ENCODE assay signal across 8 cellular contexts in the genomic region with DNA sequence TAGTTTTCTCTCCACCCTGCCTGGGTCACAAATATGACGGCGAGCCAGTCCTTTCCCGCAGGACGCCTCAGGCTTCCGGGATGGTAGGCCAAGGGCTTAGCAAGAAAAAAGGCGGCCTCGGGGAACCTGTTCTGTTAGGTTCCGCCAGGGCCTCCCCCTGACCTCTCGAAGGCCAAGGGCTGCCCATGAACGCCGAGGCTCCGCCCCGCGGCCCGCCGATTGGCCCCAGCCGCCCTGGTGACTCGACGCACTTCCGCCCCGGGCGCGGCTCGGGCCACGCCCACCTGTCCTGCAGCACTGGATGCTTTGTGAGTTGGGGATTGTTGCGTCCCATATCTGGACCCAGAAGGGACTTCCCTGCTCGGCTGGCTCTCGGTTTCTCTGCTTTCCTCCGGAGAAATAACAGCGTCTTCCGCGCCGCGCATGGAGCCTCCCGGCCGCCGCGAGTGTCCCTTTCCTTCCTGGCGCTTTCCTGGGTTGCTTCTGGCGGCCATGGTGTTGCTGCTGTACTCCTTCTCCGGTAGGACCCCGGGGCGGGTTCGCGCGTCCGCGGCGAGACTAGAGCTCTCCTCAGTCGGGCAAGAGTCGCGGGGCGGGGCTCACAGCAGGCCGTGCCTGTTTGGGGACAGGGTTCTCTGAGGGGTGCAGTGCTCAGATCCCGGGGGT. TPM values are rescaled to one million over a fixed set of nuclear protein-coding genes. Genes with fewer than 3 reads are reported as not detected.
DNase-seq lines count a peak whose midpoint lies in the region; ATAC-seq and TF ChIP-seq lines count a peak whose summit lies in the region.

A gene (plus strand): TSS at position 265 of the 666 bp plus-strand sequence. CDS start 159 bp downstream, at position 424.

- under 1% methylated on average over 55 of the region's 55 CpGs for WGBS in liver

- peaks cover 5 to 37% (median 28%) of the 10 kb centered on the region in 4 donors for H3K4me1 ChIP-seq in liver (ENCODE audit: control insufficient read depth in 4 of 4, insufficient read depth in 4 of 4, low read length in 3 of 4)

- H3K27ac ChIP-seq in C4-2B (peak within 1 kb of the TSS; percentile 89), liver (ENCODE audit: low read depth in 1 of 2, low read length in 2 of 2) (peak within 1 kb of the TSS; percentile 97 to 98)

- H3K4me3 ChIP-seq in liver (ENCODE audit: low read depth in 1 of 3, low read length in 3 of 3), result peak within 1 kb of the TSS; percentile 71 to 97 (median 90)

- peak; percentile 95 for ATAC-seq in GM19395 (IDR thresholded peaks at IDR 0.05; ENCODE audit: unreplicated experiment)
- ATAC-seq in HG03565 (IDR thresholded peaks at IDR 0.05; ENCODE audit: unreplicated experiment), result peak; percentile 89

- no peaks in the 10 kb centered on the region for H3K27me3 ChIP-seq in liver (ENCODE audit: control insufficient read depth in 4 of 4, insufficient read depth in 4 of 4, low read length in 3 of 4)

- TF ChIP-seq CTCF in C4-2B (conservative IDR thresholded peaks at IDR 0.05), result no peak
- peak; percentile 13 for TF ChIP-seq CTCF in liver (IDR thresholded peaks at IDR 0.05; ENCODE audit: low read depth, low read length, missing input control)

- H3K9me3 ChIP-seq in liver (ENCODE audit: control insufficient read depth in 4 of 4, low read length in 3 of 4), result no peaks in the 10 kb centered on the region

- peak; percentile 96 for DNase-seq in NCI-H774 (lab: John Stamatoyannopoulos, UW)
- peak; percentile 89 to 90 for DNase-seq in activated CD4-positive, alpha-beta T cell treated with anti-CD3 and anti-CD28 coated beads, Interleukin-2, amount 50 U/mL, for 4 hours
- peak; percentile 96 for DNase-seq in dermis blood vessel endothelial cell
- DNase-seq in stimulated activated CD4-positive, alpha-beta T cell treated with anti-CD3 and anti-CD28 coated beads, Interleukin-4, amount 100 ng/mL, for 24 hours, result peak; percentile 94

- peak within 1 kb of the TSS; percentile 86 to 92 for H3K9ac ChIP-seq in liver (ENCODE audit: low read depth in 1 of 2, low read length in 2 of 2)

- no peak for TF ChIP-seq RAD21 in liver (IDR thresholded peaks at IDR 0.05)

- H3K36me3 ChIP-seq in liver (ENCODE audit: control insufficient read depth in 4 of 4, insufficient read depth in 3 of 4, low read depth in 1 of 4, low read length in 3 of 4), result no peaks in the 10 kb centered on the region

TF ChIP-seq in liver, 16 proteins besides CTCF, POLR2A, EP300 and RAD21:
- TF ChIP-seq YY1 (IDR thresholded peaks at IDR 0.05) (peak; percentile 43), SP1 (IDR thresholded peaks at IDR 0.05) (peak; percentile 76), EGR1 (IDR thresholded peaks at IDR 0.05; ENCODE audit: low read depth in 2 of 2) (no peak), RXRA (IDR thresholded peaks at IDR 0.05) (peak; percentile 41 to 55), HNF4A (conservative IDR thresholded peaks at IDR 0.05) (no peak), JUND (IDR thresholded peaks at IDR 0.05) (peak in 1 of 2 donors; percentile 13), NR2F2 (IDR thresholded peaks at IDR 0.05) (peak; percentile 85), HNF4G (IDR thresholded peaks at IDR 0.05) (no peak), GABPA (IDR thresholded peaks at IDR 0.05 in 1 of 2, conservative IDR thresholded peaks at IDR 0.05 in 1 of 2) (peak in 1 of 2 donors; percentile 83), FOXA2 (IDR thresholded peaks at IDR 0.05) (no peak), TAF1 (conservative IDR thresholded peaks at IDR 0.05) (no peak), FOXA1 (IDR thresholded peaks at IDR 0.05) (no peak)
- TF ChIP-seq, protein P1, sequence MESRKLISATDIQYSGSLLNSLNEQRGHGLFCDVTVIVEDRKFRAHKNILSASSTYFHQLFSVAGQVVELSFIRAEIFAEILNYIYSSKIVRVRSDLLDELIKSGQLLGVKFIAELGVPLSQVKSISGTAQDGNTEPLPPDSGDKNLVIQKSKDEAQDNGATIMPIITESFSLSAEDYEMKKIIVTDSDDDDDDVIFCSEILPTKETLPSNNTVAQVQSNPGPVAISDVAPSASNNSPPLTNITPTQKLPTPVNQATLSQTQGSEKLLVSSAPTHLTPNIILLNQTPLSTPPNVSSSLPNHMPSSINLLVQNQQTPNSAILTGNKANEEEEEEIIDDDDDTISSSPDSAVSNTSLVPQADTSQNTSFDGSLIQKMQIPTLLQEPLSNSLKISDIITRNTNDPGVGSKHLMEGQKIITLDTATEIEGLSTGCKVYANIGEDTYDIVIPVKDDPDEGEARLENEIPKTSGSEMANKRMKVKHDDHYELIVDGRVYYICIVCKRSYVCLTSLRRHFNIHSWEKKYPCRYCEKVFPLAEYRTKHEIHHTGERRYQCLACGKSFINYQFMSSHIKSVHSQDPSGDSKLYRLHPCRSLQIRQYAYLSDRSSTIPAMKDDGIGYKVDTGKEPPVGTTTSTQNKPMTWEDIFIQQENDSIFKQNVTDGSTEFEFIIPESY (IDR thresholded peaks at IDR 0.05), result no peak
- TF ChIP-seq, protein P2, sequence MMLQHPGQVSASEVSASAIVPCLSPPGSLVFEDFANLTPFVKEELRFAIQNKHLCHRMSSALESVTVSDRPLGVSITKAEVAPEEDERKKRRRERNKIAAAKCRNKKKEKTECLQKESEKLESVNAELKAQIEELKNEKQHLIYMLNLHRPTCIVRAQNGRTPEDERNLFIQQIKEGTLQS (IDR thresholded peaks at IDR 0.05), result no peak
- TF ChIP-seq, protein P3, sequence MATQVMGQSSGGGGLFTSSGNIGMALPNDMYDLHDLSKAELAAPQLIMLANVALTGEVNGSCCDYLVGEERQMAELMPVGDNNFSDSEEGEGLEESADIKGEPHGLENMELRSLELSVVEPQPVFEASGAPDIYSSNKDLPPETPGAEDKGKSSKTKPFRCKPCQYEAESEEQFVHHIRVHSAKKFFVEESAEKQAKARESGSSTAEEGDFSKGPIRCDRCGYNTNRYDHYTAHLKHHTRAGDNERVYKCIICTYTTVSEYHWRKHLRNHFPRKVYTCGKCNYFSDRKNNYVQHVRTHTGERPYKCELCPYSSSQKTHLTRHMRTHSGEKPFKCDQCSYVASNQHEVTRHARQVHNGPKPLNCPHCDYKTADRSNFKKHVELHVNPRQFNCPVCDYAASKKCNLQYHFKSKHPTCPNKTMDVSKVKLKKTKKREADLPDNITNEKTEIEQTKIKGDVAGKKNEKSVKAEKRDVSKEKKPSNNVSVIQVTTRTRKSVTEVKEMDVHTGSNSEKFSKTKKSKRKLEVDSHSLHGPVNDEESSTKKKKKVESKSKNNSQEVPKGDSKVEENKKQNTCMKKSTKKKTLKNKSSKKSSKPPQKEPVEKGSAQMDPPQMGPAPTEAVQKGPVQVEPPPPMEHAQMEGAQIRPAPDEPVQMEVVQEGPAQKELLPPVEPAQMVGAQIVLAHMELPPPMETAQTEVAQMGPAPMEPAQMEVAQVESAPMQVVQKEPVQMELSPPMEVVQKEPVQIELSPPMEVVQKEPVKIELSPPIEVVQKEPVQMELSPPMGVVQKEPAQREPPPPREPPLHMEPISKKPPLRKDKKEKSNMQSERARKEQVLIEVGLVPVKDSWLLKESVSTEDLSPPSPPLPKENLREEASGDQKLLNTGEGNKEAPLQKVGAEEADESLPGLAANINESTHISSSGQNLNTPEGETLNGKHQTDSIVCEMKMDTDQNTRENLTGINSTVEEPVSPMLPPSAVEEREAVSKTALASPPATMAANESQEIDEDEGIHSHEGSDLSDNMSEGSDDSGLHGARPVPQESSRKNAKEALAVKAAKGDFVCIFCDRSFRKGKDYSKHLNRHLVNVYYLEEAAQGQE (IDR thresholded peaks at IDR 0.05), result peak; percentile 81

RNA-seq across cellular contexts. Expression of the gene that starts here (rescaled TPM):
- total RNA-seq in dermis blood vessel endothelial cell (122 and 176 TPM in 2 replicates), liver (100 to 1,000 TPM; 118 to 123 TPM)
- 100 to 1,000 TPM in 1 of 2 donors, 10 to 100 TPM in 1; 71.3 to 177 TPM for polyA plus RNA-seq in liver

Comparison
In these comparisons a context has a peak if more than half of its experiments do, and no peak if none do; other contexts are left out.
1. Peak in every context shown above with its lines: DNase-seq, ATAC-seq, H3K4me3 ChIP-seq and H3K27ac ChIP-seq.